Comparison of ENCODE assay signal across 3 cellular contexts in the genomic region with DNA sequence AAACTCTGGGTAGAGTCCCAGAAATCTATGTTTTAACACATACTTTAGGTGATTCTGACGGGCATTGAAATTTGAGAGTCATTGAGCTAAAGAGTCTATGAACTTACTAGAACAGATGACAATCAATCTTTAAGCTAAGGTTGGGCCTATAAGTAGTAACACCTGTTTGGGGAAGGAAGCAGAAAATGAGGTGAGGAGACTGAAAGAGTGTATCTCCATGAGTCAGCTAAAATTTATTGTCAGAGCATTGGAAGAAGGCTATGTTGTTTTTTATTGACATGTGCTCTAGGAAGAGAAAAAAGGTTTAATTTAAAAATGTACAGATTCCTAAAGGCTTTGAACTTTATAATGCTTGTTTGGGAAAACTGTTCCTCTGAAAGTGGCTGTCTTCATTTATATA.
TF ChIP-seq lines count a peak whose summit lies in the region.

No MANE protein-coding gene starts in this region.

TF ChIP-seq in A549, 52 proteins besides CTCF, POLR2A, EP300 and RAD21:
- TF ChIP-seq MAFK (IDR thresholded peaks at IDR 0.05; ENCODE audit: partially characterized antibody) = peak; percentile 45
- TF ChIP-seq RNF2 (IDR thresholded peaks at IDR 0.05; ENCODE audit: borderline replicate concordance, low read depth) = no peak
TF ChIP-seq in A549: peak in this region for 1.

TF ChIP-seq in IMR-90, 13 proteins besides CTCF, POLR2A, EP300 and RAD21:
- TF ChIP-seq MAFK (IDR thresholded peaks at IDR 0.05; ENCODE audit: low read depth, low read length) = peak; percentile 25; the same call in 1 of the 2 replicates
- TF ChIP-seq FOS (IDR thresholded peaks at IDR 0.05; ENCODE audit: low read depth, low read length) = no peak
- no peak for TF ChIP-seq MXI1 (IDR thresholded peaks at IDR 0.05; ENCODE audit: borderline replicate concordance, low read depth, low read length)

TF ChIP-seq in K562, 482 proteins besides CTCF, POLR2A, EP300 and RAD21:
- TF ChIP-seq ZNF316 (IDR thresholded peaks at IDR 0.05) = peak; percentile 18; the same call in 1 of the 2 replicates
- TF ChIP-seq RBFOX2 (IDR thresholded peaks at IDR 0.05; ENCODE audit: low read depth, low read length) = no peak
